Comparison of ENCODE assay signal across 17 cellular contexts in genomic region chr17:20114466-20114865, GRCh38.
"Had no signal": no experiment of that assay in that cellular context is flagged by ENCODE, and none has a peak within 500 bp of the region (broad histone marks: within the 10 kb centered on the region; RNA-seq: fewer than 3 reads in every experiment).

No MANE protein-coding gene starts in this region.

- H3K36me3 Mint-ChIP-seq: activated naive CD4-positive, alpha-beta T cell treated with anti-CD3 and anti-CD28 coated beads, Interleukin-2, amount 50 U/mL, for 24 hours; memory B cell; naive thymus-derived CD4-positive, alpha-beta T cell; stimulated activated memory B cell treated with anti-CD40 and anti-IgM and Interleukin-4, amounts not matched to agents 10 μg/mL and 1 μg/mL and 100 μg/mL, for 72 hours had no signal

- H3K27ac ChIP-seq: coronary artery, ovary, right lobe of liver, thoracic aorta, upper lobe of left lung, WERI-Rb-1 had no signal

- H3K4me3 ChIP-seq: coronary artery, ovary, right lobe of liver, thoracic aorta, upper lobe of left lung had no signal

- H3K9me3 Mint-ChIP-seq: activated naive CD4-positive, alpha-beta T cell treated with anti-CD3 and anti-CD28 coated beads, Interleukin-2, amount 50 U/mL, for 24 hours; activated T-cell treated with anti-CD3 and anti-CD28 coated beads, Interleukin-2, amount 50 U/mL, for 72 hours; memory B cell; naive thymus-derived CD4-positive, alpha-beta T cell; stimulated activated memory B cell treated with anti-CD40 and anti-IgM and Interleukin-4, amounts not matched to agents 10 μg/mL and 1 μg/mL and 100 μg/mL, for 72 hours had no signal

- ATAC-seq: activated T-cell treated with anti-CD3 and anti-CD28 coated beads, Interleukin-2, amount 50 U/mL, for 72 hours; naive thymus-derived CD4-positive, alpha-beta T cell; right lobe of liver; stimulated activated memory B cell treated with anti-CD40 and anti-IgM and Interleukin-4, amounts not matched to agents 10 μg/mL and 1 μg/mL and 100 μg/mL, for 72 hours had no signal

- H3K27me3 Mint-ChIP-seq: activated naive CD4-positive, alpha-beta T cell treated with anti-CD3 and anti-CD28 coated beads, Interleukin-2, amount 50 U/mL, for 24 hours had no signal

- DNase-seq: activated CD4-positive, alpha-beta T cell treated with anti-CD3 and anti-CD28 coated beads for 1 hour; activated CD4-positive, alpha-beta T cell treated with anti-CD3 and anti-CD28 coated beads, Interleukin-2, amount 50 U/mL, for 4 hours; activated effector memory CD4-positive, alpha-beta T cell treated with anti-CD3 and anti-CD28 coated beads, Interleukin-2, amount 50 U/mL, for 16 hours; activated T-cell treated with anti-CD3 and anti-CD28 coated beads, Interleukin-2, amount 50 U/mL, for 72 hours; central memory CD4-positive, alpha-beta T cell; naive thymus-derived CD4-positive, alpha-beta T cell; ovary; right lobe of liver; stimulated activated CD4-positive, alpha-beta T cell treated with anti-CD3 and anti-CD28 coated beads, Interleukin-4, amount 100 ng/mL, for 4 hours; T-helper 2 cell; upper lobe of left lung; WERI-Rb-1 had no signal

- H3K4me3 Mint-ChIP-seq: activated naive CD4-positive, alpha-beta T cell treated with anti-CD3 and anti-CD28 coated beads, Interleukin-2, amount 50 U/mL, for 24 hours; activated T-cell treated with anti-CD3 and anti-CD28 coated beads, Interleukin-2, amount 50 U/mL, for 72 hours; memory B cell; naive thymus-derived CD4-positive, alpha-beta T cell; stimulated activated memory B cell treated with anti-CD40 and anti-IgM and Interleukin-4, amounts not matched to agents 10 μg/mL and 1 μg/mL and 100 μg/mL, for 72 hours had no signal

- H3K27ac Mint-ChIP-seq: activated naive CD4-positive, alpha-beta T cell treated with anti-CD3 and anti-CD28 coated beads, Interleukin-2, amount 50 U/mL, for 24 hours; activated T-cell treated with anti-CD3 and anti-CD28 coated beads, Interleukin-2, amount 50 U/mL, for 72 hours; memory B cell; naive thymus-derived CD4-positive, alpha-beta T cell; stimulated activated memory B cell treated with anti-CD40 and anti-IgM and Interleukin-4, amounts not matched to agents 10 μg/mL and 1 μg/mL and 100 μg/mL, for 72 hours had no signal

- H3K9me3 ChIP-seq: ovary, right lobe of liver, thoracic aorta, upper lobe of left lung had no signal

- H3K36me3 ChIP-seq: ovary, right lobe of liver, upper lobe of left lung, WERI-Rb-1 had no signal

- H3K4me1 ChIP-seq: right lobe of liver, upper lobe of left lung had no signal

- H3K27me3 ChIP-seq: ovary, right lobe of liver, upper lobe of left lung had no signal
